Comparison of ENCODE assay signal across 1 cellular context in the genomic region with DNA sequence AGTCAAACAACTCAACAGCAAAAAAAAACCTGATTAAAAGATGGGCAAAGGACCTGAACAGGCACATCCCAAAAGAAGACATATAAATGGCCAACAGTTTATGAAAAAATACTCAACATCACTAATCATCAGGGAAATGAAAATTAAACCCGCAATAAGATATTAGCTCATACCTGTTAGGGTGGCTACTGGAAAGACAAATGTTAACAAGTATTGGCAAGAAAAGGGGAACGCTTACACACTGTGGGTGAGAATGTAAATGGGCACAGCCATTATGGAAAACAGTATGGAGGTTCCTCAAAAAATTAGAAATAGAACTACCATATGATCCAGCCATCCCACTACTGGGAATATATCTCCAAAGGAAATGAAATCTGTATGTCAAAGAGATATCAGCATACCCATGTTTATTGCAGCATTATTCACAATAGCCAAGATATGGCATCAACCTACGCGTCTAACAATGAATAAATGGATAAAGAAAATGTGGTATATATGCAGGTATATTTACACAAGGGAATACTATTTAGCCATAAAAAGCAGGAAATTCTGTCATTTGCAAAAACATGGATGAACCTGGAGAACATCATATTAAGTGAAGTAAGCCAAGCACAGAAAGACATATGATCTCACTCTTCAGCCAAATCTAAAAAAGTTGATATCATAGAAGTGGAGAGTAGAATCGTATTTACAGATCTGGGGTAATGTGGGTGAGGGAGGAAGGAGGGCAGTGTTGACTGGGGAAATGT.
TF ChIP-seq lines count a peak whose summit lies in the region.

No MANE protein-coding gene starts in this region.

TF ChIP-seq in HEK293, 187 proteins besides CTCF, POLR2A, EP300 and RAD21 (continued from another document):
- TF ChIP-seq, protein P1, sequence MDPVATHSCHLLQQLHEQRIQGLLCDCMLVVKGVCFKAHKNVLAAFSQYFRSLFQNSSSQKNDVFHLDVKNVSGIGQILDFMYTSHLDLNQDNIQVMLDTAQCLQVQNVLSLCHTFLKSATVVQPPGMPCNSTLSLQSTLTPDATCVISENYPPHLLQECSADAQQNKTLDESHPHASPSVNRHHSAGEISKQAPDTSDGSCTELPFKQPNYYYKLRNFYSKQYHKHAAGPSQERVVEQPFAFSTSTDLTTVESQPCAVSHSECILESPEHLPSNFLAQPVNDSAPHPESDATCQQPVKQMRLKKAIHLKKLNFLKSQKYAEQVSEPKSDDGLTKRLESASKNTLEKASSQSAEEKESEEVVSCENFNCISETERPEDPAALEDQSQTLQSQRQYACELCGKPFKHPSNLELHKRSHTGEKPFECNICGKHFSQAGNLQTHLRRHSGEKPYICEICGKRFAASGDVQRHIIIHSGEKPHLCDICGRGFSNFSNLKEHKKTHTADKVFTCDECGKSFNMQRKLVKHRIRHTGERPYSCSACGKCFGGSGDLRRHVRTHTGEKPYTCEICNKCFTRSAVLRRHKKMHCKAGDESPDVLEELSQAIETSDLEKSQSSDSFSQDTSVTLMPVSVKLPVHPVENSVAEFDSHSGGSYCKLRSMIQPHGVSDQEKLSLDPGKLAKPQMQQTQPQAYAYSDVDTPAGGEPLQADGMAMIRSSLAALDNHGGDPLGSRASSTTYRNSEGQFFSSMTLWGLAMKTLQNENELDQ (tag by site-specific recombination; IDR thresholded peaks at IDR 0.05; ENCODE audit: low read depth), result no peak
- TF ChIP-seq KLF9 (tag by site-specific recombination; IDR thresholded peaks at IDR 0.05; ENCODE audit: low read depth) (no peak), ZNF157 (tag by site-specific recombination; IDR thresholded peaks at IDR 0.05) (0 out of 2 replicates have a peak, but pooled peaks have one; percentile 19), ZNF155 (tag by site-specific recombination; IDR thresholded peaks at IDR 0.05) (no peak), ZNF146 (tag by site-specific recombination; IDR thresholded peaks at IDR 0.05) (peak; percentile 91; the same call in 1 of the 2 replicates), ZNF2 (tag by site-specific recombination; IDR thresholded peaks at IDR 0.05) (no peak), ZNF184 (tag by site-specific recombination; IDR thresholded peaks at IDR 0.05) (peak; percentile 98), ZBTB48 (tag by site-specific recombination; IDR thresholded peaks at IDR 0.05) (no peak), ZNF530 (tag by site-specific recombination; IDR thresholded peaks at IDR 0.05; ENCODE audit: low read depth) (no peak), GLI2 (tag by site-specific recombination; IDR thresholded peaks at IDR 0.05; ENCODE audit: borderline replicate concordance, low read depth) (no peak), GLI4 (tag by site-specific recombination; IDR thresholded peaks at IDR 0.05) (no peak), ZNF211 (tag by site-specific recombination; IDR thresholded peaks at IDR 0.05; ENCODE audit: low read depth) (peak; percentile 85), ZNF510 (tag by site-specific recombination; IDR thresholded peaks at IDR 0.05; ENCODE audit: insufficient replicate concordance) (no peak), ZNF214 (tag by site-specific recombination; IDR thresholded peaks at IDR 0.05; ENCODE audit: borderline replicate concordance) (no peak), ZFHX2 (tag by site-specific recombination; conservative IDR thresholded peaks at IDR 0.05) (no peak), ZNF560 (tag by site-specific recombination; IDR thresholded peaks at IDR 0.05; ENCODE audit: borderline replicate concordance) (no peak), YY2 (tag by site-specific recombination; IDR thresholded peaks at IDR 0.05) (no peak), ZNF830 (tag by site-specific recombination; IDR thresholded peaks at IDR 0.05; ENCODE audit: low read depth) (no peak), ZNF350 (tag by site-specific recombination; IDR thresholded peaks at IDR 0.05) (0 out of 2 replicates have a peak, but pooled peaks have one; percentile 29), ZNF335 (tag by site-specific recombination; conservative IDR thresholded peaks at IDR 0.05) (no peak), ZNF23 (tag by site-specific recombination; IDR thresholded peaks at IDR 0.05; ENCODE audit: borderline replicate concordance) (no peak)
- TF ChIP-seq, protein P2, sequence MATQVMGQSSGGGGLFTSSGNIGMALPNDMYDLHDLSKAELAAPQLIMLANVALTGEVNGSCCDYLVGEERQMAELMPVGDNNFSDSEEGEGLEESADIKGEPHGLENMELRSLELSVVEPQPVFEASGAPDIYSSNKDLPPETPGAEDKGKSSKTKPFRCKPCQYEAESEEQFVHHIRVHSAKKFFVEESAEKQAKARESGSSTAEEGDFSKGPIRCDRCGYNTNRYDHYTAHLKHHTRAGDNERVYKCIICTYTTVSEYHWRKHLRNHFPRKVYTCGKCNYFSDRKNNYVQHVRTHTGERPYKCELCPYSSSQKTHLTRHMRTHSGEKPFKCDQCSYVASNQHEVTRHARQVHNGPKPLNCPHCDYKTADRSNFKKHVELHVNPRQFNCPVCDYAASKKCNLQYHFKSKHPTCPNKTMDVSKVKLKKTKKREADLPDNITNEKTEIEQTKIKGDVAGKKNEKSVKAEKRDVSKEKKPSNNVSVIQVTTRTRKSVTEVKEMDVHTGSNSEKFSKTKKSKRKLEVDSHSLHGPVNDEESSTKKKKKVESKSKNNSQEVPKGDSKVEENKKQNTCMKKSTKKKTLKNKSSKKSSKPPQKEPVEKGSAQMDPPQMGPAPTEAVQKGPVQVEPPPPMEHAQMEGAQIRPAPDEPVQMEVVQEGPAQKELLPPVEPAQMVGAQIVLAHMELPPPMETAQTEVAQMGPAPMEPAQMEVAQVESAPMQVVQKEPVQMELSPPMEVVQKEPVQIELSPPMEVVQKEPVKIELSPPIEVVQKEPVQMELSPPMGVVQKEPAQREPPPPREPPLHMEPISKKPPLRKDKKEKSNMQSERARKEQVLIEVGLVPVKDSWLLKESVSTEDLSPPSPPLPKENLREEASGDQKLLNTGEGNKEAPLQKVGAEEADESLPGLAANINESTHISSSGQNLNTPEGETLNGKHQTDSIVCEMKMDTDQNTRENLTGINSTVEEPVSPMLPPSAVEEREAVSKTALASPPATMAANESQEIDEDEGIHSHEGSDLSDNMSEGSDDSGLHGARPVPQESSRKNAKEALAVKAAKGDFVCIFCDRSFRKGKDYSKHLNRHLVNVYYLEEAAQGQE (tag by site-specific recombination; IDR thresholded peaks at IDR 0.05), result no peak
- TF ChIP-seq, protein P3, sequence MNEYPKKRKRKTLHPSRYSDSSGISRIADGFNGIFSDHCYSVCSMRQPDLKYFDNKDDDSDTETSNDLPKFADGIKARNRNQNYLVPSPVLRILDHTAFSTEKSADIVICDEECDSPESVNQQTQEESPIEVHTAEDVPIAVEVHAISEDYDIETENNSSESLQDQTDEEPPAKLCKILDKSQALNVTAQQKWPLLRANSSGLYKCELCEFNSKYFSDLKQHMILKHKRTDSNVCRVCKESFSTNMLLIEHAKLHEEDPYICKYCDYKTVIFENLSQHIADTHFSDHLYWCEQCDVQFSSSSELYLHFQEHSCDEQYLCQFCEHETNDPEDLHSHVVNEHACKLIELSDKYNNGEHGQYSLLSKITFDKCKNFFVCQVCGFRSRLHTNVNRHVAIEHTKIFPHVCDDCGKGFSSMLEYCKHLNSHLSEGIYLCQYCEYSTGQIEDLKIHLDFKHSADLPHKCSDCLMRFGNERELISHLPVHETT (tag by site-specific recombination; IDR thresholded peaks at IDR 0.05), result no peak
- TF ChIP-seq, protein P4, sequence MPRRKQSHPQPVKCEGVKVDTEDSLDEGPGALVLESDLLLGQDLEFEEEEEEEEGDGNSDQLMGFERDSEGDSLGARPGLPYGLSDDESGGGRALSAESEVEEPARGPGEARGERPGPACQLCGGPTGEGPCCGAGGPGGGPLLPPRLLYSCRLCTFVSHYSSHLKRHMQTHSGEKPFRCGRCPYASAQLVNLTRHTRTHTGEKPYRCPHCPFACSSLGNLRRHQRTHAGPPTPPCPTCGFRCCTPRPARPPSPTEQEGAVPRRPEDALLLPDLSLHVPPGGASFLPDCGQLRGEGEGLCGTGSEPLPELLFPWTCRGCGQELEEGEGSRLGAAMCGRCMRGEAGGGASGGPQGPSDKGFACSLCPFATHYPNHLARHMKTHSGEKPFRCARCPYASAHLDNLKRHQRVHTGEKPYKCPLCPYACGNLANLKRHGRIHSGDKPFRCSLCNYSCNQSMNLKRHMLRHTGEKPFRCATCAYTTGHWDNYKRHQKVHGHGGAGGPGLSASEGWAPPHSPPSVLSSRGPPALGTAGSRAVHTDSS (tag by site-specific recombination; IDR thresholded peaks at IDR 0.05), result no peak
- TF ChIP-seq, protein P5, sequence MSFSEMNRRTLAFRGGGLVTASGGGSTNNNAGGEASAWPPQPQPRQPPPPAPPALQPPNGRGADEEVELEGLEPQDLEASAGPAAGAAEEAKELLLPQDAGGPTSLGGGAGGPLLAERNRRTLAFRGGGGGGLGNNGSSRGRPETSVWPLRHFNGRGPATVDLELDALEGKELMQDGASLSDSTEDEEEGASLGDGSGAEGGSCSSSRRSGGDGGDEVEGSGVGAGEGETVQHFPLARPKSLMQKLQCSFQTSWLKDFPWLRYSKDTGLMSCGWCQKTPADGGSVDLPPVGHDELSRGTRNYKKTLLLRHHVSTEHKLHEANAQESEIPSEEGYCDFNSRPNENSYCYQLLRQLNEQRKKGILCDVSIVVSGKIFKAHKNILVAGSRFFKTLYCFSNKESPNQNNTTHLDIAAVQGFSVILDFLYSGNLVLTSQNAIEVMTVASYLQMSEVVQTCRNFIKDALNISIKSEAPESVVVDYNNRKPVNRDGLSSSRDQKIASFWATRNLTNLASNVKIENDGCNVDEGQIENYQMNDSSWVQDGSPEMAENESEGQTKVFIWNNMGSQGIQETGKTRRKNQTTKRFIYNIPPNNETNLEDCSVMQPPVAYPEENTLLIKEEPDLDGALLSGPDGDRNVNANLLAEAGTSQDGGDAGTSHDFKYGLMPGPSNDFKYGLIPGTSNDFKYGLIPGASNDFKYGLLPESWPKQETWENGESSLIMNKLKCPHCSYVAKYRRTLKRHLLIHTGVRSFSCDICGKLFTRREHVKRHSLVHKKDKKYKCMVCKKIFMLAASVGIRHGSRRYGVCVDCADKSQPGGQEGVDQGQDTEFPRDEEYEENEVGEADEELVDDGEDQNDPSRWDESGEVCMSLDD (tag by site-specific recombination; IDR thresholded peaks at IDR 0.05), result no peak
TF ChIP-seq in HEK293: peak in this region for 6.
